ENCODE assay signal across 28 cellular contexts in genomic region chr13:81562598-81562997, GRCh38.
"Had no signal": no experiment of that assay in that cellular context is flagged by ENCODE, and none has a peak within 500 bp of the region (broad histone marks: within the 10 kb centered on the region; RNA-seq: fewer than 3 reads in every experiment).

No MANE protein-coding gene starts in this region.

- H3K36me3 Mint-ChIP-seq: stimulated activated effector memory CD8-positive, alpha-beta T cell treated with anti-CD3 and anti-CD28 coated beads, Interleukin-12 subunit alpha, Interleukin-12 subunit beta, amount 100 ng/mL, for 72 hours; stimulated activated memory B cell treated with anti-CD40 and anti-IgM and Interleukin-4, amounts not matched to agents 10 μg/mL and 1 μg/mL and 100 μg/mL, for 72 hours; stimulated activated naive B cell treated with anti-CD40 and anti-IgM and Interleukin-4, amounts not matched to agents 10 μg/mL and 1 μg/mL and 100 μg/mL, for 72 hours; type B pancreatic cell had no signal

- H3K36me3 ChIP-seq: stomach, suprapubic skin, thoracic aorta, thyroid gland, tibial artery, tibial nerve, transverse colon, upper lobe of left lung, upper lobe of right lung, uterus, vagina had no signal

- H3K9me3 ChIP-seq: suprapubic skin, testis, thoracic aorta, thyroid gland, tibial artery, transverse colon, upper lobe of left lung, uterus, vagina had no signal

- H3K4me3 Mint-ChIP-seq: stimulated activated effector memory CD8-positive, alpha-beta T cell treated with anti-CD3 and anti-CD28 coated beads, Interleukin-12 subunit alpha, Interleukin-12 subunit beta, amount 100 ng/mL, for 72 hours; stimulated activated memory B cell treated with anti-CD40 and anti-IgM and Interleukin-4, amounts not matched to agents 10 μg/mL and 1 μg/mL and 100 μg/mL, for 72 hours; stimulated activated naive B cell treated with anti-CD40 and anti-IgM and Interleukin-4, amounts not matched to agents 10 μg/mL and 1 μg/mL and 100 μg/mL, for 72 hours; stimulated activated naive CD8-positive, alpha-beta T cell treated with anti-CD3 and anti-CD28 coated beads, Interleukin-15, amount 100 ng/mL, for 72 hours; stimulated activated naive CD8-positive, alpha-beta T cell treated with anti-CD3 and anti-CD28 coated beads, Interleukin-15, Interleukin-2, amounts not matched to agents 100 ng/mL and 50 ng/mL, for 24 hours; type B pancreatic cell had no signal

- H3K27me3 ChIP-seq: stomach, suprapubic skin, testis, thyroid gland, tibial artery, tibial nerve, transverse colon, upper lobe of left lung, upper lobe of right lung, uterus, vagina had no signal

- H3K27ac Mint-ChIP-seq: stimulated activated effector memory CD8-positive, alpha-beta T cell treated with anti-CD3 and anti-CD28 coated beads, Interleukin-12 subunit alpha, Interleukin-12 subunit beta, amount 100 ng/mL, for 72 hours; stimulated activated memory B cell treated with anti-CD40 and anti-IgM and Interleukin-4, amounts not matched to agents 10 μg/mL and 1 μg/mL and 100 μg/mL, for 72 hours; stimulated activated naive B cell treated with anti-CD40 and anti-IgM and Interleukin-4, amounts not matched to agents 10 μg/mL and 1 μg/mL and 100 μg/mL, for 72 hours; stimulated activated naive CD8-positive, alpha-beta T cell treated with anti-CD3 and anti-CD28 coated beads, Interleukin-15, amount 100 ng/mL, for 72 hours; stimulated activated naive CD8-positive, alpha-beta T cell treated with anti-CD3 and anti-CD28 coated beads, Interleukin-15, Interleukin-2, amounts not matched to agents 100 ng/mL and 50 ng/mL, for 24 hours; type B pancreatic cell had no signal

- H3K27me3 Mint-ChIP-seq: stimulated activated memory B cell treated with anti-CD40 and anti-IgM and Interleukin-4, amounts not matched to agents 10 μg/mL and 1 μg/mL and 100 μg/mL, for 72 hours; stimulated activated naive B cell treated with anti-CD40 and anti-IgM and Interleukin-4, amounts not matched to agents 10 μg/mL and 1 μg/mL and 100 μg/mL, for 72 hours; stimulated activated naive CD8-positive, alpha-beta T cell treated with anti-CD3 and anti-CD28 coated beads, Interleukin-15, amount 100 ng/mL, for 72 hours; stimulated activated naive CD8-positive, alpha-beta T cell treated with anti-CD3 and anti-CD28 coated beads, Interleukin-15, Interleukin-2, amounts not matched to agents 100 ng/mL and 50 ng/mL, for 24 hours; type B pancreatic cell had no signal

- H3K4me1 Mint-ChIP-seq: stimulated activated effector memory CD8-positive, alpha-beta T cell treated with anti-CD3 and anti-CD28 coated beads, Interleukin-12 subunit alpha, Interleukin-12 subunit beta, amount 100 ng/mL, for 72 hours; stimulated activated memory B cell treated with anti-CD40 and anti-IgM and Interleukin-4, amounts not matched to agents 10 μg/mL and 1 μg/mL and 100 μg/mL, for 72 hours; stimulated activated naive B cell treated with anti-CD40 and anti-IgM and Interleukin-4, amounts not matched to agents 10 μg/mL and 1 μg/mL and 100 μg/mL, for 72 hours; stimulated activated naive CD8-positive, alpha-beta T cell treated with anti-CD3 and anti-CD28 coated beads, Interleukin-15, amount 100 ng/mL, for 72 hours had no signal

- H3K4me1 ChIP-seq: stomach, suprapubic skin, testis, thyroid gland, tibial artery, tibial nerve, transverse colon, upper lobe of left lung, upper lobe of right lung, uterus, vagina had no signal

- H3K27ac ChIP-seq: stomach, suprapubic skin, testis, thoracic aorta, thyroid gland, tibial artery, tibial nerve, transverse colon, upper lobe of left lung, upper lobe of right lung, uterus, vagina had no signal

- H3K4me3 ChIP-seq: stomach, suprapubic skin, testis, thoracic aorta, thyroid gland, tibial artery, tibial nerve, transverse colon, upper lobe of left lung, upper lobe of right lung, uterus, vagina had no signal

- DNase-seq: stimulated activated CD4-positive, alpha-beta T cell treated with anti-CD3 and anti-CD28 coated beads, Interleukin-2, amount 100 ng/mL, for 48 hours; stimulated activated CD4-positive, alpha-beta T cell treated with anti-CD3 and anti-CD28 coated beads, Interleukin-4, amount 100 ng/mL, for 1 hour; stimulated activated CD4-positive, alpha-beta T cell treated with anti-CD3 and anti-CD28 coated beads, Interleukin-4, amount 100 ng/mL, for 24 hours; stimulated activated CD4-positive, alpha-beta T cell treated with anti-CD3 and anti-CD28 coated beads, Interleukin-4, amount 100 ng/mL, for 4 hours; stimulated activated CD8-positive, alpha-beta memory T cell treated with anti-CD3 and anti-CD28 coated beads, Interleukin-4, amount 100 ng/mL, for 48 hours; stimulated activated naive B cell treated with anti-CD40 and anti-IgM and Interleukin-4, amounts not matched to agents 10 μg/mL and 1 μg/mL and 100 μg/mL, for 72 hours; stimulated activated naive CD4-positive, alpha-beta T cell; stimulated activated naive CD4-positive, alpha-beta T cell treated with Interleukin-2 at 50 U/mL for 16 hours; stimulated activated naive CD8-positive, alpha-beta T cell treated with anti-CD3 and anti-CD28 coated beads, Interleukin-15, amount 100 ng/mL, for 72 hours; stimulated activated naive CD8-positive, alpha-beta T cell treated with anti-CD3 and anti-CD28 coated beads, Interleukin-15, Interleukin-2, amounts not matched to agents 100 U/mL and 50 U/mL, for 24 hours; stomach; substantia nigra; testis; thyroid gland; tibial artery; transverse colon; trophoblast cell; upper lobe of left lung; upper lobe of right lung; uterus had no signal
